ENCODE assay signal across 8 cellular contexts in the genomic region with DNA sequence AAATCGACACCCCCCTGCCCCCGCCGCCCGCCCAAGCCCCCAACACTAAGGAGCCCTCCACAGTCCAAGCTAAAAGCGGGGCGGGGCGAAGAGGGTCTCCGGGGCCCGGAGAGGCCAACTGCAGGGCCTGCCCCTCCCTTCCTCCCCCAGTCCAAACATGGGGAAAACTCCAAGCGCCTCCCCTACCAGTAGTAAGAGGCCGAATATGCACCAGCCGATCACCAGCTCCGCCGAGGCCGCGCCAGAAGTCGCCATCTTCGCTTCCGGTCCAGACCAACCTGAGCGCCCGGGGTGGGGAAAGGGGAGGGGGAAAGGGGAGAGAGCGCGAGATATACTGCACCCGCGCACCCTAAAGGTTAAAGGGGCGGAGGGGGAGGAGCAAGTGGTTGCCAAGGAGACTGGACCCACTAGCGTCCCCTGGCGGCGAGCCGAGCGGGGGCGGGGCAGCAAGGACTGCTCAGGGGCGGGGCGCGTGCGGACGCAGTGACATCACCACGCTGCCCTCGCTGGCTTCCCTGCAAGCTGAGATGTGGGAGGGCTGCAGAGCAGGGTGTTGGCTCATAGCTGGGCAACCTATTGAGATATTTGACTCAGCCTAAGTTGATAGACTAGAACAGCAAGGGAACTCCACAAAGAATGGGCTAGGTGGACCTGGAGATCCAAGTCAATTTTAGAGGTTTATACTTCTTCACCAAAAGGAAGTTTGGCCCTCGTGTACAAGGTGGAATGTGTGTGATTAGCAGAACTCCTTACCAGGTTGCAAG.
DNase-seq lines count a peak whose midpoint lies in the region; ATAC-seq lines count a peak whose summit lies in the region.

A gene (minus strand): TSS at position 384 of the 764 bp plus-strand sequence. CDS start 129 bp downstream, at position 255.

- peak within 1 kb of the TSS; percentile 91 for H3K4me3 Mint-ChIP-seq in central memory CD8-positive, alpha-beta T cell

- H3K36me3 Mint-ChIP-seq in central memory CD8-positive, alpha-beta T cell (ENCODE audit: insufficient read depth), result peaks cover 13% of the 10 kb centered on the region

- peak within 1 kb of the TSS; percentile 97 for H3K27ac Mint-ChIP-seq in central memory CD8-positive, alpha-beta T cell (ENCODE audit: low read depth)

- H3K9me3 Mint-ChIP-seq in central memory CD8-positive, alpha-beta T cell, result no peaks in the 10 kb centered on the region

- H3K27me3 Mint-ChIP-seq in central memory CD8-positive, alpha-beta T cell, result no peaks in the 10 kb centered on the region

- peak; percentile 99 for DNase-seq in AG20443 (ENCODE audit: low spot score)
- peak; percentile 84 for DNase-seq in NCI-H345 treated with DMSO at 0.1 percent for 48 hours (lab: John Stamatoyannopoulos, UW; ENCODE audit: unreplicated experiment)
- DNase-seq in activated CD4-positive, CD25-positive, alpha-beta regulatory T cell treated with anti-CD3 and anti-CD28 coated beads, Interleukin-2, amount 50 U/mL, for 16 hours (ENCODE audit: low read depth, low spot score), result peak; percentile 99
- peak; percentile 99 to 100 for DNase-seq in central memory CD8-positive, alpha-beta T cell (ENCODE audit: low spot score in 2 of 2)
- DNase-seq in iris pigment epithelial cell (ENCODE audit: low read depth), result peak; percentile 97
- peak; percentile 97 to 98 for DNase-seq in stimulated activated CD4-positive, alpha-beta T cell treated with anti-CD3 and anti-CD28 coated beads, Interleukin-12 subunit alpha, Interleukin-12 subunit beta, amount 100 ng/mL, for 24 hours (ENCODE audit: low read depth in 2 of 2)

- ATAC-seq in GM19025 (IDR thresholded peaks at IDR 0.05; ENCODE audit: low read depth, unreplicated experiment) (peak; percentile 94), HG03342 (IDR thresholded peaks at IDR 0.05; ENCODE audit: unreplicated experiment) (peak; percentile 90)
- peak; percentile 86 for ATAC-seq in central memory CD8-positive, alpha-beta T cell (replicated peaks; ENCODE audit: extremely low read depth, poor library complexity, severe bottlenecking)

- H3K4me1 Mint-ChIP-seq in central memory CD8-positive, alpha-beta T cell, result peaks cover 41% of the 10 kb centered on the region

Comparison
In these comparisons a context has a peak if more than half of its experiments do, and no peak if none do; other contexts are left out.
1. Peak in every context shown above with its lines: DNase-seq and ATAC-seq.